ENCODE assay signal across 17 cellular contexts in genomic region chr14:41297961-41298690, GRCh38.
"Had no signal": no experiment of that assay in that cellular context is flagged by ENCODE, and none has a peak within 500 bp of the region (broad histone marks: within the 10 kb centered on the region; RNA-seq: fewer than 3 reads in every experiment).

No MANE protein-coding gene starts in this region.

- H3K4me3 ChIP-seq: dorsolateral prefrontal cortex, left ventricle myocardium inferior had no signal

- H3K36me3 ChIP-seq: left ventricle myocardium inferior had no signal

- H3K27ac ChIP-seq: dorsolateral prefrontal cortex, left ventricle myocardium inferior had no signal

- H3K36me3 Mint-ChIP-seq: activated naive CD4-positive, alpha-beta T cell treated with anti-CD3 and anti-CD28 coated beads, Interleukin-2, amount 50 U/mL, for 72 hours; brain; type B pancreatic cell had no signal

- H3K27me3 ChIP-seq: dorsolateral prefrontal cortex had no signal

- H3K4me1 ChIP-seq: left ventricle myocardium inferior had no signal

- H3K27me3 Mint-ChIP-seq: brain; stimulated activated naive CD8-positive, alpha-beta T cell treated with anti-CD3 and anti-CD28 coated beads, Interleukin-15, Interleukin-2, amounts not matched to agents 100 ng/mL and 50 ng/mL, for 24 hours; type B pancreatic cell had no signal

- H3K9me3 Mint-ChIP-seq: brain; stimulated activated naive CD8-positive, alpha-beta T cell treated with anti-CD3 and anti-CD28 coated beads, Interleukin-15, Interleukin-2, amounts not matched to agents 100 ng/mL and 50 ng/mL, for 24 hours; type B pancreatic cell had no signal

- H3K4me3 Mint-ChIP-seq: brain; stimulated activated naive CD8-positive, alpha-beta T cell treated with anti-CD3 and anti-CD28 coated beads, Interleukin-15, Interleukin-2, amounts not matched to agents 100 ng/mL and 50 ng/mL, for 24 hours; type B pancreatic cell had no signal

- H3K9me3 ChIP-seq: left ventricle myocardium inferior had no signal

- DNase-seq: activated CD4-positive, alpha-beta T cell treated with anti-CD3 and anti-CD28 coated beads for 1 hour; activated gamma-delta T cell treated with Interleukin-2 at 50 U/mL for 16 hours; amniotic stem cell; central memory CD4-positive, alpha-beta T cell; dorsolateral prefrontal cortex; head of caudate nucleus; kidney glomerular epithelial cell; left ventricle myocardium inferior; mammary epithelial cell; occipital lobe; posterior cingulate gyrus; retina; T1000 had no signal

- H3K27ac Mint-ChIP-seq: activated naive CD4-positive, alpha-beta T cell treated with anti-CD3 and anti-CD28 coated beads, Interleukin-2, amount 50 U/mL, for 72 hours; brain; stimulated activated naive CD8-positive, alpha-beta T cell treated with anti-CD3 and anti-CD28 coated beads, Interleukin-15, Interleukin-2, amounts not matched to agents 100 ng/mL and 50 ng/mL, for 24 hours; type B pancreatic cell had no signal

- ATAC-seq: activated naive CD4-positive, alpha-beta T cell treated with anti-CD3 and anti-CD28 coated beads, Interleukin-2, amount 50 U/mL, for 72 hours had no signal
